12 cellular contexts compared by ENCODE assay signal in genomic region chr9:77961541-77961940, GRCh38.
DNase-seq lines count a peak whose midpoint lies in the region; ATAC-seq and TF ChIP-seq lines count a peak whose summit lies in the region.
"Had no signal": no experiment of that assay in that cellular context is flagged by ENCODE, and none has a peak within 500 bp of the region (broad histone marks: within the 10 kb centered on the region; RNA-seq: fewer than 3 reads in every experiment).

No MANE protein-coding gene starts in this region.

- peaks cover 6% of the 10 kb centered on the region for H3K9me3 Mint-ChIP-seq in WTC11
- H3K9me3 Mint-ChIP-seq: activated B cell treated with CpG ODN at 0.5 μM for 24 hours had no signal

- no peak overlapping the region for H3K4me3 ChIP-seq in fibroblast of lung (replicated peaks in 1 of 4; ENCODE audit: control extremely low read depth in 1 of 4, insufficient read depth in 1 of 4, low read depth in 3 of 4, low read length in 4 of 4)
- H3K4me3 ChIP-seq in sigmoid colon, result no peak overlapping the region

- CTCF ChIA-PET in WTC11 (lab: Charles Lee), result interaction anchor here (1.3 to 2.4 kb wide), 3 partner anchors 14 to 73 kb away, joined by 3 to 8 read pairs (median 7); no protein-coding TSS in a partner anchor

- H3K36me3 ChIP-seq in fibroblast of lung (ENCODE audit: control insufficient read depth, insufficient read depth, low read length), result no peaks in the 10 kb centered on the region
- no peaks in the 10 kb centered on the region for H3K36me3 ChIP-seq in sigmoid colon

- peaks cover 6% of the 10 kb centered on the region; the same call in 1 of the 2 replicates for H3K36me3 Mint-ChIP-seq in WTC11

- no peak overlapping the region for H2AFZ ChIP-seq in fibroblast of lung (ENCODE audit: low read length)

- H3K27ac Mint-ChIP-seq in WTC11, result peak overlapping the region; percentile 88
- H3K27ac Mint-ChIP-seq: activated B cell treated with CpG ODN at 0.5 μM for 24 hours had no signal

- H3K9ac ChIP-seq in fibroblast of lung (ENCODE audit: insufficient read depth, low read length), result no peak overlapping the region

- H3K9me3 ChIP-seq in fibroblast of lung (ENCODE audit: control insufficient read depth, insufficient read depth, low read depth, low read length) (no peaks in the 10 kb centered on the region), sigmoid colon (no peaks in the 10 kb centered on the region)

- peaks cover 75% of the 10 kb centered on the region for H3K4me1 Mint-ChIP-seq in WTC11
- H3K4me1 Mint-ChIP-seq: activated B cell treated with CpG ODN at 0.5 μM for 24 hours had no signal

- peak; percentile 42 for DNase-seq in EL
- no peak for DNase-seq in WTC11 (ENCODE audit: low spot score)
- peak in 1 of 2 donors; percentile 64 for DNase-seq in fibroblast of lung (ENCODE audit: low read depth in 2 of 2)
- DNase-seq in sigmoid colon, result no peak
- DNase-seq in GM19240 (ENCODE audit: insufficient read length, low spot score), result no peak
- DNase-seq in NCI-H2081 treated with DMSO at 0.1 percent for 48 hours (lab: John Stamatoyannopoulos, UW), result no peak
- no peak for DNase-seq in DMS79 treated with DMSO at 0.1 percent for 48 hours (lab: John Stamatoyannopoulos, UW)
- DNase-seq: activated B cell treated with CpG ODN at 0.5 μM for 24 hours, GOT3, NCI-H1092 had no signal

- TF ChIP-seq POLR2A in sigmoid colon (IDR thresholded peaks at IDR 0.05), result no peak

- TF ChIP-seq EP300 in sigmoid colon (IDR thresholded peaks at IDR 0.05), result no peak

- ATAC-seq in WTC11 (no peak), GM19397 (IDR thresholded peaks at IDR 0.05; ENCODE audit: unreplicated experiment) (no peak)

- H3K4me1 ChIP-seq in fibroblast of lung (ENCODE audit: control insufficient read depth, extremely low read depth, insufficient read depth, low read length) (peaks cover 2% of the 10 kb centered on the region), sigmoid colon (peaks cover 0 to 66% (median 38%) of the 10 kb centered on the region in 4 donors)

- 73 to 77% methylated on average over 1 of the region's 1 CpG for WGBS in sigmoid colon, 2 donors

- POLR2A ChIA-PET in WTC11 (lab: Charles Lee), result interaction anchor here (0.7 kb wide), 1 partner anchor 528 kb away, joined by 3 read pairs; no protein-coding TSS in a partner anchor

- intact Hi-C loops in sigmoid colon (cut with DNase I), result no loop called here

- H3K79me2 ChIP-seq in fibroblast of lung (ENCODE audit: control insufficient read depth, insufficient read depth, low read length), result peaks cover 9% of the 10 kb centered on the region

- H3K27me3 Mint-ChIP-seq in WTC11 (ENCODE audit: low read depth), result no peaks in the 10 kb centered on the region

- peak overlapping the region; percentile 2 for H3K4me2 ChIP-seq in fibroblast of lung (ENCODE audit: extremely low read depth, insufficient read depth, low read length)

- no peaks in the 10 kb centered on the region for H4K20me1 ChIP-seq in fibroblast of lung (ENCODE audit: control insufficient read depth, extremely low read depth, insufficient read depth, low read length)

- TF ChIP-seq CTCF in WTC11 (IDR thresholded peaks at IDR 0.05), result no peak
- no peak for TF ChIP-seq CTCF in fibroblast of lung (conservative IDR thresholded peaks at IDR 0.05 in 1 of 2, IDR thresholded peaks at IDR 0.05 in 1 of 2; ENCODE audit: low read depth in 1 of 2, low read length in 2 of 2)
- no peak for TF ChIP-seq CTCF in sigmoid colon (IDR thresholded peaks at IDR 0.05)

- no peaks in the 10 kb centered on the region for H3K27me3 ChIP-seq in fibroblast of lung (ENCODE audit: control insufficient read depth, insufficient read depth, low read length)
- H3K27me3 ChIP-seq in sigmoid colon, result no peaks in the 10 kb centered on the region

- no peak overlapping the region for H3K27ac ChIP-seq in fibroblast of lung (ENCODE audit: insufficient read depth, low read length)
- peak overlapping the region in 3 of 4 donors; percentile 21 to 62 (median 35) for H3K27ac ChIP-seq in sigmoid colon

- no peak overlapping the region; the same call in 1 of the 2 replicates for H3K4me3 Mint-ChIP-seq in WTC11
- H3K4me3 Mint-ChIP-seq: activated B cell treated with CpG ODN at 0.5 μM for 24 hours, neural crest cell had no signal

TF ChIP-seq in WTC11, 78 proteins besides CTCF, POLR2A, EP300 and RAD21:
- TF ChIP-seq IRF2 (CRISPR knock-in tag; IDR thresholded peaks at IDR 0.05; ENCODE audit: borderline replicate concordance, low read depth) (no peak), USF2 (CRISPR knock-in tag; IDR thresholded peaks at IDR 0.05) (no peak), ZNF671 (CRISPR knock-in tag; IDR thresholded peaks at IDR 0.05) (no peak), NFATC4 (CRISPR knock-in tag; IDR thresholded peaks at IDR 0.05) (no peak), RELA (CRISPR knock-in tag; IDR thresholded peaks at IDR 0.05; ENCODE audit: borderline replicate concordance) (no peak), ZNF121 (CRISPR knock-in tag; IDR thresholded peaks at IDR 0.05) (no peak), CREM (CRISPR knock-in tag; IDR thresholded peaks at IDR 0.05) (no peak), MYBL2 (CRISPR knock-in tag; IDR thresholded peaks at IDR 0.05) (no peak), SP1 (CRISPR knock-in tag; conservative IDR thresholded peaks at IDR 0.05) (no peak), SOX15 (CRISPR knock-in tag; IDR thresholded peaks at IDR 0.05) (no peak), ARID4B (CRISPR knock-in tag; IDR thresholded peaks at IDR 0.05; ENCODE audit: borderline replicate concordance) (no peak), TCF7 (CRISPR knock-in tag; IDR thresholded peaks at IDR 0.05; ENCODE audit: low read depth) (no peak), GRHL2 (CRISPR knock-in tag; IDR thresholded peaks at IDR 0.05; ENCODE audit: insufficient replicate concordance, severe bottlenecking) (no peak)
- TF ChIP-seq, protein P1, sequence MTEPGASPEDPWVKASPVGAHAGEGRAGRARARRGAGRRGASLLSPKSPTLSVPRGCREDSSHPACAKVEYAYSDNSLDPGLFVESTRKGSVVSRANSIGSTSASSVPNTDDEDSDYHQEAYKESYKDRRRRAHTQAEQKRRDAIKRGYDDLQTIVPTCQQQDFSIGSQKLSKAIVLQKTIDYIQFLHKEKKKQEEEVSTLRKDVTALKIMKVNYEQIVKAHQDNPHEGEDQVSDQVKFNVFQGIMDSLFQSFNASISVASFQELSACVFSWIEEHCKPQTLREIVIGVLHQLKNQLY (CRISPR knock-in tag; IDR thresholded peaks at IDR 0.05), result no peak
- TF ChIP-seq, protein P2, sequence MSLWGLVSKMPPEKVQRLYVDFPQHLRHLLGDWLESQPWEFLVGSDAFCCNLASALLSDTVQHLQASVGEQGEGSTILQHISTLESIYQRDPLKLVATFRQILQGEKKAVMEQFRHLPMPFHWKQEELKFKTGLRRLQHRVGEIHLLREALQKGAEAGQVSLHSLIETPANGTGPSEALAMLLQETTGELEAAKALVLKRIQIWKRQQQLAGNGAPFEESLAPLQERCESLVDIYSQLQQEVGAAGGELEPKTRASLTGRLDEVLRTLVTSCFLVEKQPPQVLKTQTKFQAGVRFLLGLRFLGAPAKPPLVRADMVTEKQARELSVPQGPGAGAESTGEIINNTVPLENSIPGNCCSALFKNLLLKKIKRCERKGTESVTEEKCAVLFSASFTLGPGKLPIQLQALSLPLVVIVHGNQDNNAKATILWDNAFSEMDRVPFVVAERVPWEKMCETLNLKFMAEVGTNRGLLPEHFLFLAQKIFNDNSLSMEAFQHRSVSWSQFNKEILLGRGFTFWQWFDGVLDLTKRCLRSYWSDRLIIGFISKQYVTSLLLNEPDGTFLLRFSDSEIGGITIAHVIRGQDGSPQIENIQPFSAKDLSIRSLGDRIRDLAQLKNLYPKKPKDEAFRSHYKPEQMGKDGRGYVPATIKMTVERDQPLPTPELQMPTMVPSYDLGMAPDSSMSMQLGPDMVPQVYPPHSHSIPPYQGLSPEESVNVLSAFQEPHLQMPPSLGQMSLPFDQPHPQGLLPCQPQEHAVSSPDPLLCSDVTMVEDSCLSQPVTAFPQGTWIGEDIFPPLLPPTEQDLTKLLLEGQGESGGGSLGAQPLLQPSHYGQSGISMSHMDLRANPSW (CRISPR knock-in tag; conservative IDR thresholded peaks at IDR 0.05; ENCODE audit: low read depth), result no peak
